1 cellular context compared by ENCODE assay signal in the genomic region with DNA sequence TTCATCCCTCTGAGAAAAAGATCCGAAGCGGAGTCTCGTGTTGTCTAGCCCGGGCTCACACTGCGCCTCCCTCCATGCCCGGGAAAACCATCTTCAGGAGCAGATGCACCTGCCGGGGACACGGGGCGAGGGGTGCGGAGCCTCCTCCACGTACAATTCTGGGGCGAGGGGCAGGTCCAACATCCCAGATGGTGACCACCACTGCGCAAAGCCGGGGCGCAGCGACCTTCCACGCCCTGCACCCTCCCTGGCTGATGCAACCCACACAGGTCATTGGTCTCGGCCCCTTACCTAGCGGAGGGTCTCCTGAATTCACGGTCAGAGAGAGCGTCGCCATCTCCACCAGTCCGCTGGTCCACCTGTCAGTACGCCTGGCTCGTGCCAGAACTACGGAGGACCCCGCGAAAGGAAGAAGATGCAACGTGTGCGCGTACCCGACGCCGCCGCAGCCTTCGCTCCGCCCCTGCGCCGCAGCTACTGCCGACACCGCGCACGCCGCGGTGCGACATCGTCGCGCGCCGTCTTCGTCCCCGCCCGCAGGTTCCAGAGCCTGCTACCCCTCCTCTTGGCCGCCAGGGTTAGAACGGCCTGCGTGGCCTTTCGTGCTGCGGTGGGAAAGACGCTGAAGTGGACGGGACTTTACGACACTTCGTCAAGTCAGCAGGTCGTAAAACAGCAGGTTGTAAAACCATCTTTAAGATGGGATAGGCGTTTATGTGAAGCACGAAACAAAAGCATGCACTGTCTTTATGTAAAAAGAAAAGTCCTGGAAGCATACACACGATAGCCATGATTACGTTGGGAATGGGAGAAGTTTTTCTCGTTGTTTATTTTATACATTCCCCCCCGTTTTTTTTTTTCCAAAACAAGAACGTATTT.
A peak's percentile ranks its signal among the peaks of the same experiment; 100 is the strongest.
TF ChIP-seq lines count a peak whose summit lies in the region.

Gene EPRS1, minus strand, starts transcription at position 454 of the 879 bp plus-strand sequence. Its CDS starts 117 bp downstream, at position 337.

TF ChIP-seq in GM23338, 12 proteins besides CTCF, POLR2A, EP300 and RAD21 (continued from another document):
- TF ChIP-seq ZNF462 (CRISPR knock-in tag; IDR thresholded peaks at IDR 0.05): no peak
- TF ChIP-seq, protein P1, sequence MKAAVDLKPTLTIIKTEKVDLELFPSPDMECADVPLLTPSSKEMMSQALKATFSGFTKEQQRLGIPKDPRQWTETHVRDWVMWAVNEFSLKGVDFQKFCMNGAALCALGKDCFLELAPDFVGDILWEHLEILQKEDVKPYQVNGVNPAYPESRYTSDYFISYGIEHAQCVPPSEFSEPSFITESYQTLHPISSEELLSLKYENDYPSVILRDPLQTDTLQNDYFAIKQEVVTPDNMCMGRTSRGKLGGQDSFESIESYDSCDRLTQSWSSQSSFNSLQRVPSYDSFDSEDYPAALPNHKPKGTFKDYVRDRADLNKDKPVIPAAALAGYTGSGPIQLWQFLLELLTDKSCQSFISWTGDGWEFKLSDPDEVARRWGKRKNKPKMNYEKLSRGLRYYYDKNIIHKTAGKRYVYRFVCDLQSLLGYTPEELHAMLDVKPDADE (IDR thresholded peaks at IDR 0.05): peak; percentile 80
- TF ChIP-seq ZNF331 (CRISPR knock-in tag; IDR thresholded peaks at IDR 0.05; ENCODE audit: low read depth): no peak
- peak; percentile 93 for TF ChIP-seq CREB1 (CRISPR knock-in tag; IDR thresholded peaks at IDR 0.05; ENCODE audit: low read depth)
TF ChIP-seq in GM23338: peak in this region for 3.
